20 cellular contexts compared by ENCODE assay signal in genomic region chr1:223016381-223016780, GRCh38.
DNase-seq lines count a peak whose midpoint lies in the region; FAIRE-seq and TF ChIP-seq lines count a peak whose summit lies in the region.
"Had no signal": no experiment of that assay in that cellular context is flagged by ENCODE, and none has a peak within 500 bp of the region (broad histone marks: within the 10 kb centered on the region; RNA-seq: fewer than 3 reads in every experiment).

No MANE protein-coding gene starts in this region.

- TF ChIP-seq CTCF in Caco-2 (IDR thresholded peaks at IDR 0.05; ENCODE audit: insufficient read depth in 1 of 2, low read depth in 1 of 2, low read length in 1 of 2, severe bottlenecking in 1 of 2, unreplicated experiment in 1 of 2) (no peak), mesothelial cell of epicardium (IDR thresholded peaks at IDR 0.05; ENCODE audit: unreplicated experiment) (no peak), progenitor cell of endocrine pancreas (IDR thresholded peaks at IDR 0.05; ENCODE audit: unreplicated experiment) (no peak), coronary artery (IDR thresholded peaks at IDR 0.05) (no peak)

- H3K27ac ChIP-seq in HUES64 (ENCODE audit: low read depth, low read length) (peak overlapping the region; percentile 21; the same call in 1 of the 2 replicates), GM23248 (no peak overlapping the region), coronary artery (no peak overlapping the region)
- H3K27ac ChIP-seq: SJCRH30 had no signal

- H3K4me1 ChIP-seq in Caco-2 (peaks cover 50% of the 10 kb centered on the region), HUES64 (ENCODE audit: insufficient read depth, low read length) (peaks cover 16% of the 10 kb centered on the region), GM23248 (ENCODE audit: insufficient read depth) (peaks cover 4% of the 10 kb centered on the region)
- H3K4me1 ChIP-seq: BE2C had no signal

- H3K9me3 ChIP-seq in Caco-2 (no peaks in the 10 kb centered on the region), HUES64 (ENCODE audit: insufficient read depth, low read depth, low read length) (no peaks in the 10 kb centered on the region), GM23248 (ENCODE audit: low read depth) (no peaks in the 10 kb centered on the region)
- H3K9me3 ChIP-seq: BE2C, SJCRH30 had no signal

- no TSS peak for BruUV-seq in Caco-2 (replicated peaks; lab: Mats Ljungman, UMichigan)

- H3K4me3 Mint-ChIP-seq in Caco-2 (ENCODE audit: unreplicated experiment), result no peak overlapping the region
- no peak overlapping the region for H3K4me3 Mint-ChIP-seq in mesothelial cell of epicardium
- H3K4me3 Mint-ChIP-seq in progenitor cell of endocrine pancreas (ENCODE audit: low read depth), result no peak overlapping the region

- no peaks in the 10 kb centered on the region for H3K9me2 ChIP-seq in GM23248 (ENCODE audit: insufficient read depth)

- no peak for DNase-seq in Caco-2
- no peak for DNase-seq in mesothelial cell of epicardium (ENCODE audit: low spot score in 2 of 2, unreplicated experiment in 2 of 2)
- DNase-seq in progenitor cell of endocrine pancreas (ENCODE audit: low spot score, unreplicated experiment), result no peak
- no peak for DNase-seq in GM23248
- no peak for DNase-seq in coronary artery (ENCODE audit: low spot score)
- no peak for DNase-seq in RCC 7860 (ENCODE audit: low spot score)
- DNase-seq: BE2C; COR-L47; Karpas-422; NCI-H1694; NCI-H2081; NCI-H2171; NCI-H345; NCI-H524; NCI-H774; NK-92 treated with Interleukin-12 subunit alpha and Interleukin-12 subunit beta, amount 100 ng/mL, for 24 hours; SJCRH30 had no signal

- 94% methylated on average over 1 of the region's 1 CpG for WGBS in HUES64
- 86 to 91% methylated on average over 1 of the region's 1 CpG for WGBS in GM23248 (ENCODE audit: low coverage in 1 of 2, low lambda C conversion rate in 2 of 2, missing lambda C conversion rate in 2 of 2), 2 experiments

- H3K4me2 ChIP-seq in GM23248 (ENCODE audit: unreplicated experiment), result no peak overlapping the region

- H3K9ac ChIP-seq in HUES64 (ENCODE audit: low read depth, low read length), result no peak overlapping the region
- H3K9ac ChIP-seq in GM23248, result no peak overlapping the region

- H3K36me3 Mint-ChIP-seq in Caco-2 (ENCODE audit: insufficient read depth, unreplicated experiment) (peaks cover 6% of the 10 kb centered on the region), mesothelial cell of epicardium (no peaks in the 10 kb centered on the region), progenitor cell of endocrine pancreas (ENCODE audit: insufficient read depth) (no peaks in the 10 kb centered on the region)

- no peaks in the 10 kb centered on the region for H3K27me3 Mint-ChIP-seq in Caco-2 (ENCODE audit: insufficient read depth, unreplicated experiment)
- no peaks in the 10 kb centered on the region for H3K27me3 Mint-ChIP-seq in mesothelial cell of epicardium (ENCODE audit: low read depth)
- H3K27me3 Mint-ChIP-seq in progenitor cell of endocrine pancreas, result peaks cover 31% of the 10 kb centered on the region

- CTCF ChIA-PET in Caco-2 (lab: Charles Lee), result no interaction called here

- in situ Hi-C loops in GM23248 (cut with MboI), result no loop called here

- peak overlapping the region; percentile 75 for H3K27ac Mint-ChIP-seq in Caco-2 (ENCODE audit: unreplicated experiment)
- peak overlapping the region; percentile 43 for H3K27ac Mint-ChIP-seq in mesothelial cell of epicardium
- H3K27ac Mint-ChIP-seq in progenitor cell of endocrine pancreas, result peak overlapping the region; percentile 39

- H3K4me3 ChIP-seq in Caco-2 (ENCODE audit: low read depth, low read length), result no peak overlapping the region
- H3K4me3 ChIP-seq in HUES64 (ENCODE audit: low read length), result no peak overlapping the region
- no peak overlapping the region for H3K4me3 ChIP-seq in GM23248
- H3K4me3 ChIP-seq in coronary artery, result no peak overlapping the region
- H3K4me3 ChIP-seq: SJCRH30 had no signal

- intact Hi-C loops in Caco-2 (cut with micrococcal nuclease; ENCODE audit: unreplicated experiment), result no loop called here

- H4K20me1 ChIP-seq in GM23248 (ENCODE audit: insufficient read depth), result no peaks in the 10 kb centered on the region

- no peak overlapping the region for H2AFZ ChIP-seq in GM23248

- H3K36me3 ChIP-seq in Caco-2 (ENCODE audit: control insufficient read depth, insufficient read depth, low read length), result no peaks in the 10 kb centered on the region
- H3K36me3 ChIP-seq in HUES64 (ENCODE audit: insufficient read depth, low read length), result peaks cover 66% of the 10 kb centered on the region
- H3K36me3 ChIP-seq in GM23248 (ENCODE audit: low read depth), result no peaks in the 10 kb centered on the region
- H3K36me3 ChIP-seq: BE2C, SJCRH30 had no signal

- POLR2A ChIA-PET in Caco-2 (lab: Charles Lee), result no interaction called here

- H3K4me1 Mint-ChIP-seq in Caco-2 (ENCODE audit: low read depth, unreplicated experiment), result peaks cover 45% of the 10 kb centered on the region
- H3K4me1 Mint-ChIP-seq in mesothelial cell of epicardium, result peaks cover 55% of the 10 kb centered on the region
- peaks cover 23% of the 10 kb centered on the region for H3K4me1 Mint-ChIP-seq in progenitor cell of endocrine pancreas (ENCODE audit: low read depth)

- no peak for FAIRE-seq in RCC 7860 (lab: Jason Lieb, UNC)
- FAIRE-seq: GM12892, GM18507 had no signal

- H3K79me2 ChIP-seq in GM23248 (ENCODE audit: insufficient read depth), result no peaks in the 10 kb centered on the region

- no peaks in the 10 kb centered on the region for H3K9me3 Mint-ChIP-seq in Caco-2 (ENCODE audit: unreplicated experiment)
- H3K9me3 Mint-ChIP-seq in mesothelial cell of epicardium, result peaks cover 3% of the 10 kb centered on the region
- H3K9me3 Mint-ChIP-seq in progenitor cell of endocrine pancreas (ENCODE audit: low read depth), result no peaks in the 10 kb centered on the region

- no peaks in the 10 kb centered on the region for H3K27me3 ChIP-seq in Caco-2 (replicated peaks; ENCODE audit: control insufficient read depth, insufficient read depth, low read length)
- no peaks in the 10 kb centered on the region for H3K27me3 ChIP-seq in HUES64 (ENCODE audit: insufficient read depth, low read length)
- no peaks in the 10 kb centered on the region; the same call in 1 of the 2 replicates for H3K27me3 ChIP-seq in GM23248 (replicated peaks; ENCODE audit: insufficient read depth)
- H3K27me3 ChIP-seq: BE2C, SJCRH30 had no signal

- H3F3A ChIP-seq in GM23248 (ENCODE audit: insufficient read depth), result peaks cover under 1% of the 10 kb centered on the region; the same call in 1 of the 2 replicates
